ENCODE assay signal across 8 cellular contexts in genomic region chr4:101790521-101791188, GRCh38. TPM values are rescaled to one million over a fixed set of nuclear protein-coding genes. Genes with fewer than 3 reads are reported as not detected.
DNase-seq lines count a peak whose midpoint lies in the region; ATAC-seq and TF ChIP-seq lines count a peak whose summit lies in the region.

BANK1 (plus strand) TSS chr4:101790730; CDS start chr4:101790881, 151 bp downstream.

- ATAC-seq in GM21390 (IDR thresholded peaks at IDR 0.05; ENCODE audit: unreplicated experiment) = peak; percentile 99

- H3K9me3 ChIP-seq in spleen = peaks cover 0 to 8% (median 2%) of the 10 kb centered on the region in 8 donors

- TF ChIP-seq POLR2A in spleen (IDR thresholded peaks at IDR 0.05) = no peak

- TF ChIP-seq CTCF in spleen (IDR thresholded peaks at IDR 0.05 in 8 of 11, conservative IDR thresholded peaks at IDR 0.05 in 3 of 11) = peak in 5 of 11 experiments; percentile 10 to 34 (median 18)

- H3K36me3 ChIP-seq in spleen = no peaks in the 10 kb centered on the region

- H3K4me1 ChIP-seq in spleen = peaks cover 0 to 51% (median 12%) of the 10 kb centered on the region in 6 donors

- DNase-seq in DMS53 treated with DMSO at 0.1 percent for 48 hours (lab: John Stamatoyannopoulos, UW; ENCODE audit: unreplicated experiment) (peak; percentile 72), HT-29 (ENCODE audit: low spot score) (peak; percentile 31), T-helper 1 cell (peak in 3 of 5 donors; percentile 1 to 69 (median 1)), cerebellar cortex (ENCODE audit: low spot score) (peak; percentile 67), islet precursor cell (peak; percentile 89), spleen (peak; percentile 96), T1000 (lab: John Stamatoyannopoulos, UW) (no peak)

- H3K4me3 ChIP-seq in spleen = peak within 1 kb of the TSS; percentile 19 to 73 (median 54)

- 2 to 9% (median 4%) methylated on average over 16 to 45 of the region's 45 CpGs for WGBS in spleen, 5 donors

- intact Hi-C loops in spleen (cut with DNase I; ENCODE audit: low total_unique reads) = no loop called here

- peaks cover 0 to 13% (median 6%) of the 10 kb centered on the region in 7 donors for H3K27me3 ChIP-seq in spleen (replicated peaks in 1 of 7)

- H3K27ac ChIP-seq in spleen = peak within 1 kb of the TSS; percentile 49 to 91 (median 88)

RNA-seq across cellular contexts. Expression of gene BANK1, which starts in this region (rescaled TPM):
- total RNA-seq in HT-29 (2014; rRNA removed; shearing (Covaris generic)) = 0.21 and 0.43 TPM in 2 replicates
- 100 to 1,000 TPM; 105 to 208 (median 133) TPM for total RNA-seq in spleen
- polyA plus RNA-seq in spleen = 100 to 1,000 TPM; 121 to 194 (median 155) TPM

Comparison
In these comparisons a context has a peak if more than half of its experiments do, and no peak if none do; other contexts are left out.
1. RNA of gene BANK1 (total RNA-seq): 105 to 208 TPM in spleen; 0.21 to 0.43 TPM in HT-29; every median in the first group is over 10 times any median in the second.
2. Peak in DNase-seq in HT-29; RNA of the gene not detected or under 1 TPM.